ENCODE assay signal across 1 cellular context in genomic region chr7:129191272-129191671, GRCh38.
TF ChIP-seq lines count a peak whose summit lies in the region.

No MANE protein-coding gene starts in this region.

TF ChIP-seq in WTC11, 78 proteins besides CTCF, POLR2A, EP300 and RAD21 (continued from another document):
- no peak for TF ChIP-seq AFF4 (CRISPR knock-in tag; IDR thresholded peaks at IDR 0.05; ENCODE audit: borderline replicate concordance)
- no peak for TF ChIP-seq IRF1 (CRISPR knock-in tag; IDR thresholded peaks at IDR 0.05)
- TF ChIP-seq ZNF671 (CRISPR knock-in tag; IDR thresholded peaks at IDR 0.05), result no peak
- no peak for TF ChIP-seq ZNF512 (CRISPR knock-in tag; IDR thresholded peaks at IDR 0.05; ENCODE audit: borderline replicate concordance)
- TF ChIP-seq CREM (CRISPR knock-in tag; IDR thresholded peaks at IDR 0.05), result no peak
- no peak for TF ChIP-seq USF2 (CRISPR knock-in tag; IDR thresholded peaks at IDR 0.05)
- TF ChIP-seq ZNF423 (CRISPR knock-in tag; IDR thresholded peaks at IDR 0.05), result no peak
- no peak for TF ChIP-seq ZNF219 (CRISPR knock-in tag; IDR thresholded peaks at IDR 0.05; ENCODE audit: borderline replicate concordance)
- TF ChIP-seq PRRX2 (CRISPR knock-in tag; IDR thresholded peaks at IDR 0.05), result no peak
- TF ChIP-seq ZMAT4 (CRISPR knock-in tag; IDR thresholded peaks at IDR 0.05), result no peak
- TF ChIP-seq SMAD3 (CRISPR knock-in tag; IDR thresholded peaks at IDR 0.05; ENCODE audit: borderline replicate concordance), result no peak
